In genomic region chr9:91714020-91714721, GRCh38 we compare ENCODE assay signal across 8 cellular contexts.
A peak's percentile ranks its signal among the peaks of the same experiment; 100 is the strongest.
DNase-seq lines count a peak whose midpoint lies in the region; ATAC-seq, FAIRE-seq and TF ChIP-seq lines count a peak whose summit lies in the region.

No MANE protein-coding gene starts in this region.

- no peaks in the 10 kb centered on the region for H3K9me3 Mint-ChIP-seq in Calu3 (ENCODE audit: low read depth, unreplicated experiment)
- H3K9me3 Mint-ChIP-seq in GM23338: peaks cover 6% of the 10 kb centered on the region
- H3K9me3 Mint-ChIP-seq in progenitor cell of endocrine pancreas (ENCODE audit: low read depth): peaks cover 7% of the 10 kb centered on the region

- H3K4me1 Mint-ChIP-seq in Calu3 (ENCODE audit: low read depth, unreplicated experiment): no peaks in the 10 kb centered on the region
- H3K4me1 Mint-ChIP-seq in GM23338: no peaks in the 10 kb centered on the region; the same call in 2 of the 3 replicates
- peaks cover 2% of the 10 kb centered on the region for H3K4me1 Mint-ChIP-seq in progenitor cell of endocrine pancreas (ENCODE audit: low read depth)

- no peaks in the 10 kb centered on the region for H4K20me1 ChIP-seq in GM23338 (replicated peaks; ENCODE audit: insufficient read depth)

- POLR2A ChIA-PET in GM10248 (lab: Yijun Ruan, JAX): no interaction called here

- CTCF ChIA-PET in Calu3 (lab: Charles Lee): interaction anchor here (0.7 kb wide), 1 partner anchor 262 kb away, joined by 6 read pairs; no protein-coding TSS in a partner anchor
- CTCF ChIA-PET in GM10248 (lab: Yijun Ruan, JAX): no interaction called here

- no peaks in the 10 kb centered on the region for H3K4me1 ChIP-seq in GM23338 (ENCODE audit: insufficient read depth)

- TF ChIP-seq CTCF in Calu3 (IDR thresholded peaks at IDR 0.05; ENCODE audit: unreplicated experiment): no peak
- no peak for TF ChIP-seq CTCF in GM23338 (conservative IDR thresholded peaks at IDR 0.05; ENCODE audit: low read depth in 2 of 2)
- no peak for TF ChIP-seq CTCF in progenitor cell of endocrine pancreas (IDR thresholded peaks at IDR 0.05; ENCODE audit: unreplicated experiment)
- TF ChIP-seq CTCF in GM10248 (IDR thresholded peaks at IDR 0.05; ENCODE audit: control extremely low read depth, extremely low read depth, low read depth, missing control alignments): no peak

- H3K27ac ChIP-seq in GM23338 (ENCODE audit: low read depth): no peak overlapping the region

- no peaks in the 10 kb centered on the region for H3K79me2 ChIP-seq in GM23338 (replicated peaks; ENCODE audit: insufficient read depth)

- 0 out of 2 replicates have a peak overlapping the region, but pooled peaks have one; percentile 57 for H3K4me2 ChIP-seq in GM23338

- DNase-seq in Calu3 (peak; percentile 59), GM23338 (ENCODE audit: low spot score) (peak; percentile 86), SW480 (ENCODE audit: low spot score) (peak; percentile 49), frontal cortex (ENCODE audit: low spot score in 2 of 2) (no peak), progenitor cell of endocrine pancreas (ENCODE audit: low spot score, unreplicated experiment) (peak; percentile 63), NCI-H128 (lab: John Stamatoyannopoulos, UW; ENCODE audit: unreplicated experiment) (no peak), NCI-H1930 (lab: John Stamatoyannopoulos, UW) (no peak), GM10248 (ENCODE audit: extremely low spot score) (no peak)

- H3K36me3 ChIP-seq in GM23338 (ENCODE audit: insufficient read depth): no peaks in the 10 kb centered on the region

- H3K27ac Mint-ChIP-seq in Calu3 (ENCODE audit: unreplicated experiment) (no peak overlapping the region), GM23338 (no peak overlapping the region), progenitor cell of endocrine pancreas (no peak overlapping the region)

- H3K4me3 Mint-ChIP-seq in Calu3 (ENCODE audit: low read depth, unreplicated experiment): peak overlapping the region; percentile 35
- H3K4me3 Mint-ChIP-seq in GM23338: peak overlapping the region; percentile 50; the same call in 2 of the 3 replicates
- H3K4me3 Mint-ChIP-seq in progenitor cell of endocrine pancreas (ENCODE audit: low read depth): peak overlapping the region; percentile 60

- 0 out of 2 replicates have a peak, but pooled peaks cover 3% of the 10 kb centered on the region for H3K9me2 ChIP-seq in GM23338 (ENCODE audit: insufficient read depth)

- BruUV-seq in Calu3 (replicated peaks; lab: Mats Ljungman, UMichigan): no TSS peak

- H3K36me3 Mint-ChIP-seq in Calu3 (ENCODE audit: insufficient read depth, unreplicated experiment) (no peaks in the 10 kb centered on the region), GM23338 (ENCODE audit: low read depth) (peaks cover 2% of the 10 kb centered on the region; the same call in 2 of the 3 replicates), progenitor cell of endocrine pancreas (ENCODE audit: insufficient read depth) (no peaks in the 10 kb centered on the region)

- peaks cover 21% of the 10 kb centered on the region for H3K27me3 Mint-ChIP-seq in Calu3 (ENCODE audit: unreplicated experiment)
- peaks cover 4% of the 10 kb centered on the region for H3K27me3 Mint-ChIP-seq in GM23338 (ENCODE audit: insufficient read depth, low read depth, poor library complexity)
- no peaks in the 10 kb centered on the region for H3K27me3 Mint-ChIP-seq in progenitor cell of endocrine pancreas

- peak; percentile 84 for FAIRE-seq in frontal cortex (lab: Jason Lieb, UNC)

- no peak overlapping the region for H2AFZ ChIP-seq in GM23338

- no peaks in the 10 kb centered on the region for H3K27me3 ChIP-seq in GM23338 (ENCODE audit: insufficient read depth)

- intact Hi-C loops in Calu3 (cut with micrococcal nuclease; ENCODE audit: unreplicated experiment): no loop called here

- peak; percentile 99 for ATAC-seq in GM23338

- peak overlapping the region; percentile 46 for H3K4me3 ChIP-seq in GM23338

- H3F3A ChIP-seq in GM23338 (replicated peaks; ENCODE audit: low read depth): no peaks in the 10 kb centered on the region

TF ChIP-seq in GM23338, 12 proteins besides CTCF, POLR2A, EP300 and RAD21:
- TF ChIP-seq STAT1 (IDR thresholded peaks at IDR 0.05; ENCODE audit: unreplicated experiment) (no peak), ZNF462 (CRISPR knock-in tag; IDR thresholded peaks at IDR 0.05) (no peak), JUNB (IDR thresholded peaks at IDR 0.05; ENCODE audit: unreplicated experiment) (no peak), POLR2AphosphoS5 (IDR thresholded peaks at IDR 0.05; ENCODE audit: low read depth) (peak; percentile 44; the same call in 1 of the 2 replicates)

Comparison
In these comparisons a context has a peak if more than half of its experiments do, and no peak if none do; other contexts are left out.
1. DNase-seq: peak in Calu3 (single experiment), GM23338 (single experiment), SW480 (single experiment) and progenitor cell of endocrine pancreas (single experiment); none in frontal cortex (0 of 2), NCI-H128 (single experiment), NCI-H1930 (0 of 2) and GM10248 (single experiment).
2. Peak in every context shown above with its lines, with median percentiles within 50 percentile points of each other: H3K4me3 Mint-ChIP-seq.